Comparison of ENCODE assay signal across 1 cellular context in genomic region chr9:70093944-70094343, GRCh38.
TF ChIP-seq lines count a peak whose summit lies in the region.

No MANE protein-coding gene starts in this region.

TF ChIP-seq in SK-N-SH, 30 proteins besides CTCF, POLR2A, EP300 and RAD21 (continued from another document):
- TF ChIP-seq REST (IDR thresholded peaks at IDR 0.05; ENCODE audit: low read depth, low read length) (no peak), RCOR1 (IDR thresholded peaks at IDR 0.05; ENCODE audit: low read length) (no peak), PBX3 (IDR thresholded peaks at IDR 0.05) (no peak)
TF ChIP-seq in SK-N-SH: peak in this region for 0.
